ENCODE assay signal across 8 cellular contexts in genomic region chr1:229186373-229187056, GRCh38.
A peak's percentile ranks its signal among the peaks of the same experiment; 100 is the strongest.
DNase-seq lines count a peak whose midpoint lies in the region; ATAC-seq, FAIRE-seq and TF ChIP-seq lines count a peak whose summit lies in the region.
"Had no signal": no experiment of that assay in that cellular context is flagged by ENCODE, and none has a peak within 500 bp of the region (broad histone marks: within the 10 kb centered on the region; RNA-seq: fewer than 3 reads in every experiment).

No MANE protein-coding gene starts in this region.

- H3K27ac Mint-ChIP-seq in naive thymus-derived CD4-positive, alpha-beta T cell = peak overlapping the region in 2 of 9 donors; percentile 64 to 85

- H3K27ac ChIP-seq in naive thymus-derived CD4-positive, alpha-beta T cell (ENCODE audit: low read depth, low read length) = no peak overlapping the region
- H3K27ac ChIP-seq in left ventricle myocardium inferior (replicated peaks) = no peak overlapping the region
- H3K27ac ChIP-seq: parathyroid adenoma had no signal

- H3K36me3 Mint-ChIP-seq in naive thymus-derived CD4-positive, alpha-beta T cell = peaks cover 0 to 5% (median 0%) of the 10 kb centered on the region in 5 donors

- H3K36me3 ChIP-seq in naive thymus-derived CD4-positive, alpha-beta T cell (ENCODE audit: control insufficient read depth in 2 of 3, insufficient read depth in 3 of 3, low read length in 3 of 3) = no peaks in the 10 kb centered on the region
- H3K36me3 ChIP-seq in left ventricle myocardium inferior = no peaks in the 10 kb centered on the region

- CTCF ChIA-PET in naive thymus-derived CD4-positive, alpha-beta T cell (lab: Charles Lee) = interaction anchor here (0.6 to 1.2 kb wide), 4 partner anchors 42 to 451 kb away, joined by 3 to 4 read pairs (median 3); no protein-coding TSS in a partner anchor

- peak; percentile 56 for ATAC-seq in GM18873 (IDR thresholded peaks at IDR 0.05; ENCODE audit: low FRiP score, unreplicated experiment)
- peak; percentile 94 for ATAC-seq in GM21526 (IDR thresholded peaks at IDR 0.05; ENCODE audit: low FRiP score, unreplicated experiment)
- ATAC-seq in HG03354 (IDR thresholded peaks at IDR 0.05; ENCODE audit: poor library complexity, severe bottlenecking, unreplicated experiment) = peak; percentile 86
- peak; percentile 22 for ATAC-seq in naive thymus-derived CD4-positive, alpha-beta T cell
- no peak for ATAC-seq in Right ventricle myocardium superior (ENCODE audit: poor library complexity)

- peak overlapping the region in 1 of 10 donors; percentile 49 for H3K4me3 Mint-ChIP-seq in naive thymus-derived CD4-positive, alpha-beta T cell

- intact Hi-C loops in naive thymus-derived CD4-positive, alpha-beta T cell (cut with micrococcal nuclease) = no loop called here
- intact Hi-C loops in left ventricle myocardium inferior (cut with micrococcal nuclease) (no loop called here), Right ventricle myocardium superior (cut with DNase I) (no loop called here)

- H3K9me3 ChIP-seq in naive thymus-derived CD4-positive, alpha-beta T cell (ENCODE audit: control insufficient read depth in 2 of 3, low read length in 3 of 3) = no peaks in the 10 kb centered on the region
- no peaks in the 10 kb centered on the region for H3K9me3 ChIP-seq in left ventricle myocardium inferior (replicated peaks)

- FAIRE-seq in urothelium cell line (lab: Jason Lieb, UNC) = no peak

- peaks cover 0 to 20% (median 5%) of the 10 kb centered on the region in 7 donors for H3K4me1 Mint-ChIP-seq in naive thymus-derived CD4-positive, alpha-beta T cell

- peaks cover 0 to 13% (median 0%) of the 10 kb centered on the region in 5 donors for H3K27me3 Mint-ChIP-seq in naive thymus-derived CD4-positive, alpha-beta T cell

- peaks cover 0 to 2% of the 10 kb centered on the region in 2 donors for H3K4me1 ChIP-seq in naive thymus-derived CD4-positive, alpha-beta T cell (ENCODE audit: control insufficient read depth in 2 of 2, insufficient read depth in 2 of 2, low read length in 2 of 2)
- H3K4me1 ChIP-seq in left ventricle myocardium inferior = no peaks in the 10 kb centered on the region
- H3K4me1 ChIP-seq: parathyroid adenoma had no signal

- no peaks in the 10 kb centered on the region for H3K27me3 ChIP-seq in naive thymus-derived CD4-positive, alpha-beta T cell (ENCODE audit: control insufficient read depth in 2 of 2, insufficient read depth in 2 of 2, low read length in 2 of 2)
- no peaks in the 10 kb centered on the region for H3K27me3 ChIP-seq in left ventricle myocardium inferior (ENCODE audit: low read depth)

- no peak for TF ChIP-seq CTCF in left ventricle myocardium inferior (IDR thresholded peaks at IDR 0.05; ENCODE audit: borderline replicate concordance)

- POLR2A ChIA-PET in naive thymus-derived CD4-positive, alpha-beta T cell (lab: Charles Lee) = no interaction called here

- no peaks in the 10 kb centered on the region for H3K9me3 Mint-ChIP-seq in naive thymus-derived CD4-positive, alpha-beta T cell

- DNase-seq in naive thymus-derived CD4-positive, alpha-beta T cell = peak in 1 of 9 donors; percentile 27
- DNase-seq in urothelium cell line (ENCODE audit: low spot score) = no peak
- DNase-seq in left ventricle myocardium inferior = no peak
- DNase-seq in Right ventricle myocardium superior = no peak

- no peak overlapping the region for H3K4me3 ChIP-seq in naive thymus-derived CD4-positive, alpha-beta T cell (ENCODE audit: low read length)
- H3K4me3 ChIP-seq in left ventricle myocardium inferior = no peak overlapping the region
